ENCODE assay signal across 2 cellular contexts in genomic region chr12:101209319-101210302, GRCh38.
A peak's percentile ranks its signal among the peaks of the same experiment; 100 is the strongest.
TF ChIP-seq lines count a peak whose summit lies in the region.

Gene SLC5A8 (minus strand): TSS chr12:101210238. CDS start chr12:101209848, 390 bp downstream.

TF ChIP-seq in IMR-90, 13 proteins besides CTCF, POLR2A, EP300 and RAD21:
- no peak for TF ChIP-seq CHD1 (IDR thresholded peaks at IDR 0.05; ENCODE audit: low read depth, low read length)
- TF ChIP-seq MAFK (IDR thresholded peaks at IDR 0.05; ENCODE audit: low read depth, low read length) = no peak
- no peak for TF ChIP-seq MAZ (IDR thresholded peaks at IDR 0.05; ENCODE audit: borderline replicate concordance, low read depth, low read length)
- TF ChIP-seq RCOR1 (IDR thresholded peaks at IDR 0.05; ENCODE audit: insufficient replicate concordance, low read length) = no peak
- no peak for TF ChIP-seq NFE2L2 (IDR thresholded peaks at IDR 0.05; ENCODE audit: low read depth, low read length)
- TF ChIP-seq FOS (IDR thresholded peaks at IDR 0.05; ENCODE audit: low read depth, low read length) = no peak
- TF ChIP-seq CEBPB (IDR thresholded peaks at IDR 0.05; ENCODE audit: low read depth, low read length) = no peak
- TF ChIP-seq RFX5 (IDR thresholded peaks at IDR 0.05; ENCODE audit: low read depth, low read length) = no peak
- no peak for TF ChIP-seq SMC3 (IDR thresholded peaks at IDR 0.05; ENCODE audit: low read depth, low read length)
- TF ChIP-seq MXI1 (IDR thresholded peaks at IDR 0.05; ENCODE audit: borderline replicate concordance, low read depth, low read length) = no peak
- no peak for TF ChIP-seq ELK1 (IDR thresholded peaks at IDR 0.05; ENCODE audit: borderline replicate concordance, low read depth, low read length)
- no peak for TF ChIP-seq USF2 (IDR thresholded peaks at IDR 0.05; ENCODE audit: low read depth, low read length)
- no peak for TF ChIP-seq BHLHE40 (IDR thresholded peaks at IDR 0.05; ENCODE audit: low read depth, low read length)

TF ChIP-seq in H1, 55 proteins besides CTCF, POLR2A, EP300 and RAD21:
- TF ChIP-seq SUZ12 (IDR thresholded peaks at IDR 0.05; ENCODE audit: low read length) (peak; percentile 62), MAX (IDR thresholded peaks at IDR 0.05) (peak; percentile 76), RNF2 (IDR thresholded peaks at IDR 0.05; ENCODE audit: borderline replicate concordance, low read depth, low read length, missing control alignments, poor library complexity, severe bottlenecking) (peak; percentile 15), E2F6 (IDR thresholded peaks at IDR 0.05) (peak; percentile 59; the same call in 1 of the 2 replicates), KDM4A (IDR thresholded peaks at IDR 0.05; ENCODE audit: low read depth, low read length, severe bottlenecking) (peak; percentile 99), RBBP5 (IDR thresholded peaks at IDR 0.05; ENCODE audit: borderline replicate concordance, low read depth, low read length) (0 out of 2 replicates have a peak, but pooled peaks have one; percentile 46), BRCA1 (IDR thresholded peaks at IDR 0.05; ENCODE audit: low read depth, low read length) (no peak), YY1 (IDR thresholded peaks at IDR 0.05; ENCODE audit: low read depth, low read length) (peak; percentile 62; the same call in 1 of the 2 replicates), TAF7 (optimal IDR thresholded peaks at IDR 0.05; ENCODE audit: borderline replicate concordance, low read depth, low read length) (no peak), EZH2 (IDR thresholded peaks at IDR 0.05; ENCODE audit: low read depth, low read length, severe bottlenecking) (peak; percentile 71), PHF8 (conservative IDR thresholded peaks at IDR 0.05; ENCODE audit: low read depth, low read length) (0 out of 2 replicates have a peak, but pooled peaks have one; percentile 27)
TF ChIP-seq in H1: peak in this region for 9.
